Comparison of ENCODE assay signal across 8 cellular contexts in the genomic region with DNA sequence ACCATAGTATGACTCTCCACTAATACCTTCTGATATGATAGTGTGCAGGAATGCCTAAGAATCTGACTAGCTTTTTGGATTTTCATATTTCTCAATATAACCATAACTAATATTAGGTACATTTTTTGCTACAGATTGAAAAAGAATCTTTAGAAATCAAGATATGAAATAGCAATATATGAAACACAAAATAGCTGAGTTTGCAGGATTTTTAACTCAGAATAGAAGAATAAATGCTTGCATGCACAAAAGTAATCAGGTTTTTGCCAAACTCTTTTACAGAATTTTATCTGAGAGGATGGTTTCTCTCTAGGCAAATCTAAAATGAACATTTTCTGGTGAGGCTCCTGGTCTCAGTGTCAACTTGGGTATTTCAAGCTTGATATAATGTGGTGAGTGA.
"Had no signal": no experiment of that assay in that cellular context is flagged by ENCODE, and none has a peak within 500 bp of the region (broad histone marks: within the 10 kb centered on the region; RNA-seq: fewer than 3 reads in every experiment).

No MANE protein-coding gene starts in this region.

- H3K4me3 Mint-ChIP-seq: HFFc6, IgD-negative memory B cell had no signal

- H3K36me3 ChIP-seq: HAP-1 had no signal

- H3K27me3 Mint-ChIP-seq: IgD-negative memory B cell had no signal

- H3K4me1 ChIP-seq: HAP-1 had no signal

- ATAC-seq: HCT116 had no signal

- H3K4me1 Mint-ChIP-seq: IgD-negative memory B cell had no signal

- H3K9me3 ChIP-seq: HAP-1 had no signal

- H3K27ac ChIP-seq: HL-60 had no signal

- H3K9me3 Mint-ChIP-seq: IgD-negative memory B cell had no signal

- H3K27ac Mint-ChIP-seq: HFFc6, IgD-negative memory B cell had no signal

- H3K36me3 Mint-ChIP-seq: IgD-negative memory B cell had no signal

- H3K4me3 ChIP-seq: HAP-1 had no signal

- DNase-seq: GOT3, H7, HFFc6, KG1 had no signal
